28 cellular contexts compared by ENCODE assay signal in the genomic region with DNA sequence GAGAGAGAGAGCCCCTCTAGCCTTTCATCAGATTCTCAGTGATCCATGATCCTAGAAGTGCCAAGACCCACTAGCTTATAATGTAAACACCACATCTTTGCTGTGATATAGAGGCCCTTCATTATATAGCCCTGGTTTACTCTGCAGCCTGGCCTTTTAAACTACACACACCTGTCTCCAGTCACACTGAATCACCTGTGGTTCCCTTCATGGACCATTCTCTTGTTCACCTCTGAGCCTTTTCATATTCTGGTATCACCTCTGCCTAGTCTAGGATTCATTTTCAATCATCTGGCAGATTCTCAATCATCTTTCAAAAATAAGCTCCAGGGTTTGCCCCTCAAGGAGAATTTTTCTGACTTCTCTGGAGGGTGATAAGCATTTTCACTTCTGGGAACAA. TPM values are rescaled to one million over a fixed set of nuclear protein-coding genes. Genes with fewer than 3 reads are reported as not detected.
DNase-seq lines count a peak whose midpoint lies in the region; ATAC-seq and TF ChIP-seq lines count a peak whose summit lies in the region.
"Had no signal": no experiment of that assay in that cellular context is flagged by ENCODE, and none has a peak within 500 bp of the region (broad histone marks: within the 10 kb centered on the region; RNA-seq: fewer than 3 reads in every experiment).

No MANE protein-coding gene starts in this region.

- H3K36me3 ChIP-seq in CD4-positive, CD25-positive, alpha-beta regulatory T cell (ENCODE audit: control insufficient read depth, insufficient read depth, low read length): no peaks in the 10 kb centered on the region
- no peaks in the 10 kb centered on the region for H3K36me3 ChIP-seq in MM.1S (replicated peaks; ENCODE audit: insufficient read depth, low read length)
- H3K36me3 ChIP-seq: SJSA1 had no signal

- ATAC-seq in CD4-positive, CD25-positive, alpha-beta regulatory T cell (ENCODE audit: low read depth in 2 of 2): no peak
- ATAC-seq in activated T-helper 17 cell treated with anti-CD3 and anti-CD28 coated beads, Interleukin-2, amount 50 U/mL, for 72 hours (replicated peaks): peak; percentile 67
- ATAC-seq in HG03521 (IDR thresholded peaks at IDR 0.05; ENCODE audit: unreplicated experiment): no peak
- ATAC-seq: GM12878 had no signal

- H3K27ac ChIP-seq in CD4-positive, CD25-positive, alpha-beta regulatory T cell (ENCODE audit: insufficient read depth, low read length, poor library complexity, severe bottlenecking): no peak overlapping the region
- peak overlapping the region; percentile 41; the same call in 1 of the 2 replicates for H3K27ac ChIP-seq in MM.1S (ENCODE audit: low read length)
- H3K27ac ChIP-seq: HL-60, SJSA1 had no signal

- intact Hi-C loops in activated CD4-positive, alpha-beta T cell treated with anti-CD3 and anti-CD28 coated beads, Interleukin-2, amount 10 ng/mL, durations not matched to agents 24 days and 14 days (cut with micrococcal nuclease): loop anchor here (1.0 to 2.0 kb wide), 2 partner anchors 10 to 19 kb away; no protein-coding TSS in a partner anchor

- peak overlapping the region; percentile 85 for H3K27ac Mint-ChIP-seq in activated CD4-positive, alpha-beta T cell treated with anti-CD3 and anti-CD28 coated beads, Interleukin-2, amount 10 ng/mL, durations not matched to agents 24 days and 14 days
- no peak overlapping the region for H3K27ac Mint-ChIP-seq in CD4-positive, CD25-positive, alpha-beta regulatory T cell
- H3K27ac Mint-ChIP-seq in activated T-helper 17 cell treated with anti-CD3 and anti-CD28 coated beads, Interleukin-2, amount 50 U/mL, for 72 hours: peak overlapping the region; percentile 90

- no peak overlapping the region for H3K4me3 ChIP-seq in CD4-positive, CD25-positive, alpha-beta regulatory T cell (ENCODE audit: low read depth, low read length)
- no peak overlapping the region for H3K4me3 ChIP-seq in MM.1S (ENCODE audit: low read length)
- H3K4me3 ChIP-seq: GM12878, SJSA1 had no signal

- no peaks in the 10 kb centered on the region for H3K4me1 ChIP-seq in CD4-positive, CD25-positive, alpha-beta regulatory T cell (ENCODE audit: control insufficient read depth, insufficient read depth, low read length, poor library complexity, severe bottlenecking)
- H3K4me1 ChIP-seq in MM.1S (ENCODE audit: low read length): peaks cover 21% of the 10 kb centered on the region
- H3K4me1 ChIP-seq: SJSA1 had no signal

- H3K9me3 Mint-ChIP-seq in activated CD4-positive, alpha-beta T cell treated with anti-CD3 and anti-CD28 coated beads, Interleukin-2, amount 10 ng/mL, durations not matched to agents 24 days and 14 days: peaks cover 6% of the 10 kb centered on the region
- H3K9me3 Mint-ChIP-seq in CD4-positive, CD25-positive, alpha-beta regulatory T cell: peaks cover 0 to 1% (median 0%) of the 10 kb centered on the region in 7 donors
- H3K9me3 Mint-ChIP-seq in activated T-helper 17 cell treated with anti-CD3 and anti-CD28 coated beads, Interleukin-2, amount 50 U/mL, for 72 hours: no peaks in the 10 kb centered on the region
- H3K9me3 Mint-ChIP-seq: IgD-negative memory B cell had no signal

- H3K9me3 ChIP-seq in CD4-positive, CD25-positive, alpha-beta regulatory T cell (ENCODE audit: control insufficient read depth in 2 of 2, low read length in 2 of 2): no peaks in the 10 kb centered on the region
- H3K9me3 ChIP-seq in MM.1S (replicated peaks; ENCODE audit: insufficient read depth, low read length): no peaks in the 10 kb centered on the region
- H3K9me3 ChIP-seq: SJSA1 had no signal

- peak overlapping the region; percentile 28; the same call in 1 of the 2 replicates for H3K4me2 ChIP-seq in MM.1S (ENCODE audit: low read depth, low read length)

- peaks cover 2% of the 10 kb centered on the region for H3K36me3 Mint-ChIP-seq in activated CD4-positive, alpha-beta T cell treated with anti-CD3 and anti-CD28 coated beads, Interleukin-2, amount 10 ng/mL, durations not matched to agents 24 days and 14 days (ENCODE audit: low read depth)
- H3K36me3 Mint-ChIP-seq in CD4-positive, CD25-positive, alpha-beta regulatory T cell: no peaks in the 10 kb centered on the region
- H3K36me3 Mint-ChIP-seq in activated T-helper 17 cell treated with anti-CD3 and anti-CD28 coated beads, Interleukin-2, amount 50 U/mL, for 72 hours (ENCODE audit: low read depth): peaks cover 6% of the 10 kb centered on the region
- H3K36me3 Mint-ChIP-seq: IgD-negative memory B cell had no signal

- H3K9me2 ChIP-seq in MM.1S (replicated peaks; ENCODE audit: insufficient read depth, low read length): no peaks in the 10 kb centered on the region

- no peaks in the 10 kb centered on the region for H3K27me3 Mint-ChIP-seq in activated CD4-positive, alpha-beta T cell treated with anti-CD3 and anti-CD28 coated beads, Interleukin-2, amount 10 ng/mL, durations not matched to agents 24 days and 14 days
- no peaks in the 10 kb centered on the region for H3K27me3 Mint-ChIP-seq in CD4-positive, CD25-positive, alpha-beta regulatory T cell
- no peaks in the 10 kb centered on the region for H3K27me3 Mint-ChIP-seq in activated T-helper 17 cell treated with anti-CD3 and anti-CD28 coated beads, Interleukin-2, amount 50 U/mL, for 72 hours

- DNase-seq in activated CD4-positive, alpha-beta T cell treated with anti-CD3 and anti-CD28 coated beads, Interleukin-2, amount 10 ng/mL, durations not matched to agents 24 days and 14 days: no peak
- no peak for DNase-seq in activated CD4-positive, alpha-beta T cell treated with anti-CD3 and anti-CD28 coated beads for 4 hours
- DNase-seq in CD4-positive, CD25-positive, alpha-beta regulatory T cell: no peak
- DNase-seq in MM.1S: no peak
- DNase-seq in activated CD4-positive, CD25-positive, alpha-beta regulatory T cell (lab: John Stamatoyannopoulos, UW): no peak
- DNase-seq: DMS 273 treated with DMSO at 0.1 percent for 48 hours, DMS79, EL, GDM1, GOT3, HCEC 1CT, NCI-H1092, NCI-H1436, NCI-H187, NCI-H2081 treated with DMSO at 0.1 percent for 48 hours, NCI-H2171, NCI-H226, NCI-H510A, NCI-H69, Right ventricle myocardium superior had no signal

- no peaks in the 10 kb centered on the region for H3K79me2 ChIP-seq in MM.1S (ENCODE audit: low read length)

- no peaks in the 10 kb centered on the region for H4K20me1 ChIP-seq in MM.1S (ENCODE audit: insufficient read depth, low read length)

- H3K27me3 ChIP-seq in CD4-positive, CD25-positive, alpha-beta regulatory T cell (ENCODE audit: control insufficient read depth, insufficient read depth, low read length): no peaks in the 10 kb centered on the region
- no peaks in the 10 kb centered on the region for H3K27me3 ChIP-seq in MM.1S (replicated peaks; ENCODE audit: insufficient read depth, low read length)
- H3K27me3 ChIP-seq: SJSA1 had no signal

- no peak for TF ChIP-seq CTCF in MM.1S (IDR thresholded peaks at IDR 0.05; ENCODE audit: low read length)

- no peak overlapping the region for H3K9ac ChIP-seq in MM.1S (ENCODE audit: low read length)

- H3K4me3 Mint-ChIP-seq in activated CD4-positive, alpha-beta T cell treated with anti-CD3 and anti-CD28 coated beads, Interleukin-2, amount 10 ng/mL, durations not matched to agents 24 days and 14 days: peak overlapping the region; percentile 58
- H3K4me3 Mint-ChIP-seq in CD4-positive, CD25-positive, alpha-beta regulatory T cell: peak overlapping the region in 3 of 4 donors; percentile 4 to 75 (median 32)
- peak overlapping the region; percentile 73 for H3K4me3 Mint-ChIP-seq in activated T-helper 17 cell treated with anti-CD3 and anti-CD28 coated beads, Interleukin-2, amount 50 U/mL, for 72 hours
- H3K4me3 Mint-ChIP-seq: IgD-negative memory B cell had no signal

- H3K4me1 Mint-ChIP-seq in activated CD4-positive, alpha-beta T cell treated with anti-CD3 and anti-CD28 coated beads, Interleukin-2, amount 10 ng/mL, durations not matched to agents 24 days and 14 days: peaks cover 37% of the 10 kb centered on the region
- H3K4me1 Mint-ChIP-seq in CD4-positive, CD25-positive, alpha-beta regulatory T cell: peaks cover 0 to 17% (median 10%) of the 10 kb centered on the region in 4 donors
- H3K4me1 Mint-ChIP-seq in activated T-helper 17 cell treated with anti-CD3 and anti-CD28 coated beads, Interleukin-2, amount 50 U/mL, for 72 hours: peaks cover 43% of the 10 kb centered on the region
- H3K4me1 Mint-ChIP-seq: IgD-negative memory B cell had no signal

- peaks cover 13% of the 10 kb centered on the region for H3F3A ChIP-seq in MM.1S (ENCODE audit: insufficient read depth, low read length)

- H2AFZ ChIP-seq in MM.1S (ENCODE audit: low read length): peak overlapping the region; percentile 13; the same call in 1 of the 2 replicates

RNA-seq across cellular contexts. Expression of a gene that starts 50.0 kb away (rescaled TPM):
- 178 and 181 TPM in 2 replicates for total RNA-seq in activated CD4-positive, alpha-beta T cell treated with anti-CD3 and anti-CD28 coated beads, Interleukin-2, amount 10 ng/mL, durations not matched to agents 24 days and 14 days
- 24.0 TPM for total RNA-seq in CD4-positive, CD25-positive, alpha-beta regulatory T cell
- polyA plus RNA-seq in CD4-positive, CD25-positive, alpha-beta regulatory T cell: 10 to 100 TPM in 2 of 4 donors, 1 to 10 TPM in 2; 7.6 to 25.0 (median 14.3) TPM
- total RNA-seq in activated T-helper 17 cell treated with anti-CD3 and anti-CD28 coated beads, Interleukin-2, amount 50 U/mL, for 72 hours: 100 to 1,000 TPM in 1 of 2 donors, 10 to 100 TPM in 1; 87.0 to 110 TPM
- total RNA-seq: A172, Right ventricle myocardium superior, SJSA1 had no signal
- polyA plus RNA-seq: BJ had no signal

Comparison
In these comparisons a context has a peak if more than half of its experiments do, and no peak if none do; other contexts are left out.
1. H3K27ac Mint-ChIP-seq: peak in activated CD4-positive, alpha-beta T cell treated with anti-CD3 and anti-CD28 coated beads, Interleukin-2, amount 10 ng/mL, durations not matched to agents 24 days and 14 days (single experiment) and activated T-helper 17 cell treated with anti-CD3 and anti-CD28 coated beads, Interleukin-2, amount 50 U/mL, for 72 hours (single experiment); none in CD4-positive, CD25-positive, alpha-beta regulatory T cell (0 of 3).
2. Peak in every context shown above with its lines, with median percentiles within 50 percentile points of each other: H3K4me3 Mint-ChIP-seq.